ENCODE assay signal across 8 cellular contexts in genomic region chr4:55409468-55410171, GRCh38. TPM values are rescaled to one million over a fixed set of nuclear protein-coding genes. Genes with fewer than 3 reads are reported as not detected.
DNase-seq lines count a peak whose midpoint lies in the region; ATAC-seq and TF ChIP-seq lines count a peak whose summit lies in the region.

No MANE protein-coding gene starts in this region.

- H3K4ac ChIP-seq in mesendoderm (ENCODE audit: low read depth, low read length) = no peak overlapping the region

- no peak overlapping the region for H3K23ac ChIP-seq in mesendoderm (ENCODE audit: low read length)

- peaks cover 65% of the 10 kb centered on the region for H3K79me2 ChIP-seq in mesendoderm (ENCODE audit: control insufficient read depth, insufficient read depth, low read length)

- H3K36me3 Mint-ChIP-seq in activated T-helper 17 cell treated with anti-CD3 and anti-CD28 coated beads, Interleukin-2, amount 50 U/mL, for 72 hours (ENCODE audit: low read depth) = peaks cover 83% of the 10 kb centered on the region

- TF ChIP-seq CTCF in 22Rv1 (IDR thresholded peaks at IDR 0.05) = no peak

- H3K27me3 ChIP-seq in mesendoderm (ENCODE audit: insufficient read depth, low read length, poor library complexity) = no peaks in the 10 kb centered on the region

- peaks cover 2% of the 10 kb centered on the region for H3K4me1 ChIP-seq in mesendoderm (ENCODE audit: control insufficient read depth, low read depth, low read length)

- peaks cover 22% of the 10 kb centered on the region for H3K4me1 Mint-ChIP-seq in activated T-helper 17 cell treated with anti-CD3 and anti-CD28 coated beads, Interleukin-2, amount 50 U/mL, for 72 hours

- H3K27ac Mint-ChIP-seq in activated T-helper 17 cell treated with anti-CD3 and anti-CD28 coated beads, Interleukin-2, amount 50 U/mL, for 72 hours = peak overlapping the region; percentile 53

- no CpG with 5 or more reads among the region's 10 CpGs for WGBS in mesendoderm (ENCODE audit: extremely low coverage, insufficient coverage, low lambda C conversion rate)

- H3K56ac ChIP-seq in mesendoderm (ENCODE audit: low read length) = peak overlapping the region; percentile 26

- ATAC-seq in GM18498 (IDR thresholded peaks at IDR 0.05; ENCODE audit: unreplicated experiment) (peak; percentile 78), HG03064 (IDR thresholded peaks at IDR 0.05; ENCODE audit: low read depth, unreplicated experiment) (peak; percentile 54)
- ATAC-seq in activated T-helper 17 cell treated with anti-CD3 and anti-CD28 coated beads, Interleukin-2, amount 50 U/mL, for 72 hours (replicated peaks) = no peak

- no peaks in the 10 kb centered on the region for H3K9me3 Mint-ChIP-seq in activated T-helper 17 cell treated with anti-CD3 and anti-CD28 coated beads, Interleukin-2, amount 50 U/mL, for 72 hours

- H3K36me3 ChIP-seq in mesendoderm (ENCODE audit: control insufficient read depth, insufficient read depth, low read length) = no peaks in the 10 kb centered on the region

- peak; percentile 87 for DNase-seq in mesendoderm
- DNase-seq in AML-193 (lab: John Stamatoyannopoulos, UW) = no peak
- no peak for DNase-seq in COLO829 (ENCODE audit: low spot score)
- no peak for DNase-seq in stimulated activated CD4-positive, alpha-beta T cell treated with anti-CD3 and anti-CD28 coated beads, Interleukin-4, amount 100 ng/mL, for 1 hour

- no peak overlapping the region for H2BK120ac ChIP-seq in mesendoderm (ENCODE audit: low read depth, low read length)

- H2AK5ac ChIP-seq in mesendoderm (ENCODE audit: low read length) = no peak overlapping the region

- no peak overlapping the region for H4K8ac ChIP-seq in mesendoderm (ENCODE audit: low read depth, low read length)

- no peak overlapping the region for H3K4me2 ChIP-seq in mesendoderm (ENCODE audit: low read length)

- no peak overlapping the region for H2BK15ac ChIP-seq in mesendoderm (replicated peaks; ENCODE audit: low read depth)

- no peak overlapping the region for H3K9ac ChIP-seq in mesendoderm (ENCODE audit: low read length)

- H3K18ac ChIP-seq in mesendoderm (ENCODE audit: low read length) = no peak overlapping the region

- peaks cover 6% of the 10 kb centered on the region for H3K79me1 ChIP-seq in mesendoderm (ENCODE audit: low read length)

- H3K27ac ChIP-seq in 22Rv1 (peak overlapping the region; percentile 3; the same call in 1 of the 2 replicates), mesendoderm (ENCODE audit: low read depth, low read length) (no peak overlapping the region)

- no peaks in the 10 kb centered on the region for H3K27me3 Mint-ChIP-seq in activated T-helper 17 cell treated with anti-CD3 and anti-CD28 coated beads, Interleukin-2, amount 50 U/mL, for 72 hours

- H3K4me3 ChIP-seq in mesendoderm (ENCODE audit: low read length) = no peak overlapping the region

- H2BK5ac ChIP-seq in mesendoderm (ENCODE audit: low read length) = no peak overlapping the region

- no peak overlapping the region for H4K5ac ChIP-seq in mesendoderm (ENCODE audit: low read length)

- no peak overlapping the region for H3K4me3 Mint-ChIP-seq in activated T-helper 17 cell treated with anti-CD3 and anti-CD28 coated beads, Interleukin-2, amount 50 U/mL, for 72 hours

RNA-seq across cellular contexts. Expression of gene TMEM165, which starts 13.9 kb away (rescaled TPM):
- total RNA-seq in activated T-helper 17 cell treated with anti-CD3 and anti-CD28 coated beads, Interleukin-2, amount 50 U/mL, for 72 hours = 10 to 100 TPM; 60.5 to 81.9 TPM
- polyA plus RNA-seq in mesendoderm (2013, experiment 1 of 2) = 56.3 TPM
- polyA plus RNA-seq in mesendoderm (2013, experiment 2 of 2) = 55.1 TPM
